Comparison of ENCODE assay signal across 26 cellular contexts in the genomic region with DNA sequence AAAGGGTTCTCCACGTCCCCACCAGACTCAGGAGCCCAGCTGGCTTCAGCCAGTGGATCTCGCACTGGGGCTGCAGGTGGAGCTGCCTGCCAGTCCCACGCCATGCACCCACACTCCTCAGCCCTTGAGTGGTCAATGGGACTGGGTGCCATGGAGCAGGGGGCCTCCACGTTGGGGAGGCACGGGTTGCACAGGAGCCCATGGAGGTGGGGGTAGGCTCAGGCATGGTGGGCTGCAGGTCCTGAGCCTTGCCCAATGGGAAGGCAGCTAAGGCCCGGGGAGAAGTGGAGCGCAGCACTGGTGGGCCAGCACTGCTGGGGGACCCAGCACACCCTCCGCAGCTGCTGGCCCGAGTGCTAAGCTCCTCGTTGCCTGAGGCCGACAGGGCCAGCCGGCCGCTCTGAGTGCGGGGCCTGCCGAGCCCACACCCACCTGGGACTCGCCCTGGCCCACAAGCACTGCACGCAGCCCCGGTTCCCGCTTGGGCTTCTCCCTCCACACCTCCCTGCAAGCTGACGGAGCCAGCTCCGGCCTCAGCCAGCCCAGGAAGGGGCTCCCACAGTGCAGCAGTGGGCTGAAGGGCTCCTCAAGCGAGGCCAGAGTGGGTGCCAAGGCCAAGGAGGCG.
"Had no signal": no experiment of that assay in that cellular context is flagged by ENCODE, and none has a peak within 500 bp of the region (broad histone marks: within the 10 kb centered on the region; RNA-seq: fewer than 3 reads in every experiment).

No MANE protein-coding gene starts in this region.

- H3K4me1 Mint-ChIP-seq: central memory CD8-positive, alpha-beta T cell; natural killer cell had no signal

- H3K27me3 ChIP-seq: cardiac muscle cell, esophagus muscularis mucosa, foreskin keratinocyte, gastroesophageal sphincter, heart left ventricle, hepatocyte, neutrophil, right atrium auricular region, sigmoid colon, testis, tibial artery, upper lobe of left lung had no signal

- H3K79me2 ChIP-seq: hepatocyte, parathyroid adenoma had no signal

- FAIRE-seq: endothelial cell of umbilical vein, urothelium cell line had no signal

- H3K27ac ChIP-seq: cardiac muscle cell, coronary artery, esophagus muscularis mucosa, foreskin keratinocyte, gastroesophageal sphincter, heart left ventricle, hepatocyte, neutrophil, parathyroid adenoma, prostate gland, right atrium auricular region, sigmoid colon, testis, tibial artery, upper lobe of left lung had no signal

- H3K36me3 ChIP-seq: cardiac muscle cell, esophagus muscularis mucosa, gastroesophageal sphincter, heart left ventricle, neutrophil, prostate gland, right atrium auricular region, sigmoid colon, tibial artery, upper lobe of left lung had no signal

- H3K4me2 ChIP-seq: hepatocyte had no signal

- H3K4me1 ChIP-seq: esophagus muscularis mucosa, foreskin keratinocyte, gastroesophageal sphincter, parathyroid adenoma, prostate gland, right atrium auricular region, sigmoid colon, testis, tibial artery, upper lobe of left lung had no signal

- H3K27ac Mint-ChIP-seq: memory B cell, natural killer cell had no signal

- H3K4me3 ChIP-seq: cardiac muscle cell, coronary artery, esophagus muscularis mucosa, gastroesophageal sphincter, heart left ventricle, hepatocyte, lung, prostate gland, right atrium auricular region, sigmoid colon, testis, tibial artery, upper lobe of left lung had no signal

- H3K9me3 ChIP-seq: esophagus muscularis mucosa, gastroesophageal sphincter, heart left ventricle, neutrophil, prostate gland, right atrium auricular region, sigmoid colon, testis, tibial artery, upper lobe of left lung had no signal

- H3K4me3 Mint-ChIP-seq: central memory CD8-positive, alpha-beta T cell; memory B cell; natural killer cell had no signal

- H2AFZ ChIP-seq: hepatocyte, parathyroid adenoma had no signal

- H3K36me3 Mint-ChIP-seq: memory B cell, natural killer cell had no signal

- H3K27me3 Mint-ChIP-seq: central memory CD8-positive, alpha-beta T cell had no signal

- H3K9ac ChIP-seq: parathyroid adenoma had no signal

- DNase-seq: dermis blood vessel endothelial cell; effector memory CD4-positive, alpha-beta T cell; foreskin keratinocyte; natural killer cell; sigmoid colon; stimulated activated CD4-positive, alpha-beta T cell treated with anti-CD3 and anti-CD28 coated beads, Interleukin-4, amount 100 ng/mL, for 4 hours; stimulated activated naive CD4-positive, alpha-beta T cell; testis; tibial artery had no signal

- H3K9me3 Mint-ChIP-seq: central memory CD8-positive, alpha-beta T cell; memory B cell; natural killer cell had no signal

- ATAC-seq: foreskin keratinocyte, gastroesophageal sphincter, heart left ventricle, left lobe of liver, natural killer cell had no signal
